In genomic region chr4:158884280-158884679, GRCh38 we compare ENCODE assay signal across 25 cellular contexts.
DNase-seq lines count a peak whose midpoint lies in the region; ATAC-seq, FAIRE-seq and TF ChIP-seq lines count a peak whose summit lies in the region.
"Had no signal": no experiment of that assay in that cellular context is flagged by ENCODE, and none has a peak within 500 bp of the region (broad histone marks: within the 10 kb centered on the region; RNA-seq: fewer than 3 reads in every experiment).

No MANE protein-coding gene starts in this region.

- 54 to 74% (median 54%) methylated on average over 2 of the region's 2 CpGs for WGBS in adrenal gland, 4 donors

- no peak for TF ChIP-seq CTCF in adrenal gland (IDR thresholded peaks at IDR 0.05)
- TF ChIP-seq CTCF in kidney (IDR thresholded peaks at IDR 0.05; ENCODE audit: borderline replicate concordance, extremely low read depth, insufficient read depth) = no peak

- H3K9me3 ChIP-seq in adrenal gland (replicated peaks in 1 of 3) (no peaks in the 10 kb centered on the region), kidney (ENCODE audit: control insufficient read depth in 1 of 2, low read length in 2 of 2) (no peaks in the 10 kb centered on the region)
- H3K9me3 ChIP-seq: esophagus squamous epithelium, prostate gland had no signal

- DNase-seq in EL (peak; percentile 29), adrenal gland (peak in 4 of 7 donors; percentile 22 to 41 (median 39)), glomerular visceral epithelial cell (ENCODE audit: extremely low spot score) (peak; percentile 25), renal cortical epithelial cell (ENCODE audit: low read depth) (peak; percentile 30), kidney (no peak), Kasumi-1 (lab: John Stamatoyannopoulos, UW) (no peak)
- DNase-seq: activated CD4-positive, alpha-beta memory T cell treated with anti-CD3 and anti-CD28 coated beads for 36 hours; activated naive CD8-positive, alpha-beta T cell treated with anti-CD3 and anti-CD28 coated beads, Interleukin-2, amount 10 ng/mL, durations not matched to agents 7 days and 5 days; brain microvascular endothelial cell; cortex of kidney; esophagus squamous epithelium; HCEC 1CT; kidney glomerular epithelial cell; NCI-H1105 treated with DMSO at 0.1 percent for 48 hours; NCI-H2029; NCI-H345; NCI-H82; T1000 had no signal

- ATAC-seq in HG02885 (IDR thresholded peaks at IDR 0.05; ENCODE audit: poor library complexity, unreplicated experiment) = no peak
- ATAC-seq: stimulated activated memory B cell treated with anti-CD40 and anti-IgM and Interleukin-4, amounts not matched to agents 10 μg/mL and 1 μg/mL and 100 μg/mL, for 72 hours had no signal

- H3K27me3 ChIP-seq in adrenal gland = no peaks in the 10 kb centered on the region
- H3K27me3 ChIP-seq: BLaER1 treated with 17β-estradiol and CSF1 and Interleukin-3, amounts not matched to agents 10 nM and 100 nM; brain microvascular endothelial cell; esophagus squamous epithelium had no signal

- H3K4me1 ChIP-seq in adrenal gland (replicated peaks in 1 of 2) (peaks cover 0 to 6% of the 10 kb centered on the region in 2 donors), kidney (ENCODE audit: control insufficient read depth in 1 of 2, insufficient read depth in 1 of 2, low read depth in 1 of 2, low read length in 2 of 2) (peaks cover 0 to 4% of the 10 kb centered on the region in 2 donors)
- H3K4me1 ChIP-seq: esophagus squamous epithelium, prostate gland had no signal

- intact Hi-C loops in adrenal gland (cut with DNase I) (no loop called here), kidney (cut with DNase I) (no loop called here)

- no peak overlapping the region for H3K27ac ChIP-seq in adrenal gland
- H3K27ac ChIP-seq in kidney (ENCODE audit: low read depth in 2 of 2, low read length in 2 of 2) = no peak overlapping the region
- H3K27ac ChIP-seq: BLaER1 treated with 17β-estradiol and CSF1 and Interleukin-3, amounts not matched to agents 10 nM and 100 nM; brain microvascular endothelial cell; esophagus squamous epithelium; HL-60; prostate gland had no signal

- no peak for FAIRE-seq in kidney (lab: Jason Lieb, UNC)
- FAIRE-seq: urothelium cell line had no signal

- no peak for TF ChIP-seq POLR2A in adrenal gland (IDR thresholded peaks at IDR 0.05)

- H3K4me3 ChIP-seq in adrenal gland = no peak overlapping the region
- no peak overlapping the region for H3K4me3 ChIP-seq in kidney (ENCODE audit: low read length in 2 of 2)
- H3K4me3 ChIP-seq: BLaER1 treated with 17β-estradiol and CSF1 and Interleukin-3, amounts not matched to agents 10 nM and 100 nM; esophagus squamous epithelium; prostate gland; smooth muscle cell had no signal

- no peak overlapping the region for H3K9ac ChIP-seq in kidney (ENCODE audit: low read length in 2 of 2)
- H3K9ac ChIP-seq: BLaER1 treated with 17β-estradiol and CSF1 and Interleukin-3, amounts not matched to agents 10 nM and 100 nM had no signal

- H3K36me3 ChIP-seq in adrenal gland (replicated peaks in 1 of 2) (no peaks in the 10 kb centered on the region), kidney (ENCODE audit: control insufficient read depth in 1 of 2, insufficient read depth in 2 of 2, low read length in 2 of 2) (peaks cover 8 to 28% of the 10 kb centered on the region in 2 donors)
- H3K36me3 ChIP-seq: brain microvascular endothelial cell, prostate gland had no signal

Comparison
In these comparisons a context has a peak if more than half of its experiments do, and no peak if none do; other contexts are left out.
1. DNase-seq: peak in EL (single experiment), adrenal gland (4 of 7), glomerular visceral epithelial cell (single experiment) and renal cortical epithelial cell (single experiment); none in kidney (single experiment) and Kasumi-1 (0 of 2).